1 cellular context compared by ENCODE assay signal in genomic region chr7:99918959-99919813, GRCh38.
TF ChIP-seq lines count a peak whose summit lies in the region.

TSS of gene TRIM4 (minus strand) at chr7:99919530. CDS start at chr7:99919401, 129 bp downstream.

TF ChIP-seq in HepG2, 621 proteins besides CTCF, POLR2A, EP300 and RAD21 (continued from another document and continues in another):
- TF ChIP-seq THRA (CRISPR knock-in tag; IDR thresholded peaks at IDR 0.05; ENCODE audit: borderline replicate concordance) (no peak), ZNF7 (CRISPR knock-in tag; IDR thresholded peaks at IDR 0.05) (no peak), ZNF513 (CRISPR knock-in tag; conservative IDR thresholded peaks at IDR 0.05) (no peak), REST (IDR thresholded peaks at IDR 0.05; ENCODE audit: borderline replicate concordance in 1 of 2, low read depth in 1 of 2, low read length in 2 of 2) (peak in 1 of 2 experiments; percentile 30; a peak in 1 of 4 replicates), SRF (IDR thresholded peaks at IDR 0.05; ENCODE audit: low read depth, low read length) (no peak), TMF1 (CRISPR knock-in tag; IDR thresholded peaks at IDR 0.05; ENCODE audit: low read depth) (no peak), ZNF780A (CRISPR knock-in tag; IDR thresholded peaks at IDR 0.05) (no peak), STAT5B (CRISPR knock-in tag; IDR thresholded peaks at IDR 0.05) (no peak), E2F2 (CRISPR knock-in tag; IDR thresholded peaks at IDR 0.05; ENCODE audit: borderline replicate concordance) (no peak), YEATS4 (CRISPR knock-in tag; IDR thresholded peaks at IDR 0.05; ENCODE audit: borderline replicate concordance) (peak; percentile 84; the same call in 1 of the 2 replicates), NR2C2 (CRISPR knock-in tag; IDR thresholded peaks at IDR 0.05; ENCODE audit: borderline replicate concordance) (peak; percentile 98), ISX (CRISPR knock-in tag; conservative IDR thresholded peaks at IDR 0.05) (0 out of 2 replicates have a peak, but pooled peaks have one; percentile 76), ZNF530 (CRISPR knock-in tag; IDR thresholded peaks at IDR 0.05; ENCODE audit: low read depth) (no peak), ZNF207 (IDR thresholded peaks at IDR 0.05; ENCODE audit: borderline replicate concordance) (no peak), SRSF4 (IDR thresholded peaks at IDR 0.05; ENCODE audit: low read depth, low read length, poor library complexity, severe bottlenecking) (no peak), ZNF24 (IDR thresholded peaks at IDR 0.05) (no peak), GTF3A (CRISPR knock-in tag; conservative IDR thresholded peaks at IDR 0.05) (no peak), SP2 (CRISPR knock-in tag; IDR thresholded peaks at IDR 0.05) (peak; percentile 78), ELF4 (CRISPR knock-in tag; IDR thresholded peaks at IDR 0.05; ENCODE audit: borderline replicate concordance) (peak; percentile 97), SNAPC2 (CRISPR knock-in tag; IDR thresholded peaks at IDR 0.05) (no peak), SSRP1 (CRISPR knock-in tag; IDR thresholded peaks at IDR 0.05) (no peak), ZNF275 (CRISPR knock-in tag; IDR thresholded peaks at IDR 0.05; ENCODE audit: borderline replicate concordance) (0 out of 2 replicates have a peak, but pooled peaks have one; percentile 58), SMAD9 (CRISPR knock-in tag; IDR thresholded peaks at IDR 0.05) (no peak), MYNN (CRISPR knock-in tag; IDR thresholded peaks at IDR 0.05; ENCODE audit: low read depth) (no peak), THAP9 (CRISPR knock-in tag; IDR thresholded peaks at IDR 0.05; ENCODE audit: borderline replicate concordance) (no peak; the same call in 1 of the 2 replicates), MZF1 (CRISPR knock-in tag; IDR thresholded peaks at IDR 0.05; ENCODE audit: borderline replicate concordance) (no peak), SKI (IDR thresholded peaks at IDR 0.05; ENCODE audit: partially characterized antibody) (peak; percentile 19), BRD4 (CRISPR knock-in tag; IDR thresholded peaks at IDR 0.05) (no peak; the same call in 1 of the 2 replicates), ZNF317 (CRISPR knock-in tag; IDR thresholded peaks at IDR 0.05) (0 out of 2 replicates have a peak, but pooled peaks have one; percentile 59), HCFC1 (IDR thresholded peaks at IDR 0.05; ENCODE audit: low read depth, low read length) (peak; percentile 2; the same call in 1 of the 2 replicates), ZBTB7A (CRISPR knock-in tag; IDR thresholded peaks at IDR 0.05) (no peak; the same call in 1 of the 2 replicates), ESRRA (CRISPR knock-in tag; IDR thresholded peaks at IDR 0.05; ENCODE audit: low read depth) (peak; percentile 69), PAF1 (CRISPR knock-in tag; IDR thresholded peaks at IDR 0.05) (no peak), ZNF841 (CRISPR knock-in tag; IDR thresholded peaks at IDR 0.05; ENCODE audit: borderline replicate concordance) (no peak), REPIN1 (CRISPR knock-in tag; IDR thresholded peaks at IDR 0.05; ENCODE audit: borderline replicate concordance, low read depth) (no peak), ZNF234 (CRISPR knock-in tag; conservative IDR thresholded peaks at IDR 0.05) (no peak), HNF4A (CRISPR knock-in tag; IDR thresholded peaks at IDR 0.05) (0 out of 2 replicates have a peak, but pooled peaks have one; percentile 42), FOXA1 (IDR thresholded peaks at IDR 0.05) (no peak), FOXA1 (CRISPR knock-in tag; IDR thresholded peaks at IDR 0.05) (no peak; the same call in 1 of the 2 replicates), ZNF121 (CRISPR knock-in tag; IDR thresholded peaks at IDR 0.05) (peak; percentile 60), TOPORS (CRISPR knock-in tag; IDR thresholded peaks at IDR 0.05) (no peak), MTA3 (CRISPR knock-in tag; IDR thresholded peaks at IDR 0.05) (no peak), ZNF772 (CRISPR knock-in tag; IDR thresholded peaks at IDR 0.05) (peak; percentile 95), REL (CRISPR knock-in tag; conservative IDR thresholded peaks at IDR 0.05) (peak; percentile 61; the same call in 1 of the 2 replicates), MAF1 (CRISPR knock-in tag; IDR thresholded peaks at IDR 0.05; ENCODE audit: borderline replicate concordance) (0 out of 2 replicates have a peak, but pooled peaks have one; percentile 77), CEBPZ (IDR thresholded peaks at IDR 0.05; ENCODE audit: low read length) (no peak), ZNF296 (CRISPR knock-in tag; conservative IDR thresholded peaks at IDR 0.05) (no peak), ATF6 (CRISPR knock-in tag; conservative IDR thresholded peaks at IDR 0.05) (0 out of 2 replicates have a peak, but pooled peaks have one; percentile 34), KDM2A (CRISPR knock-in tag; IDR thresholded peaks at IDR 0.05; ENCODE audit: borderline replicate concordance, low read depth) (peak; percentile 79), SOX13 (IDR thresholded peaks at IDR 0.05) (no peak), SOX13 (CRISPR knock-in tag; conservative IDR thresholded peaks at IDR 0.05 in 1 of 2, IDR thresholded peaks at IDR 0.05 in 1 of 2) (peak in 1 of 2 experiments; percentile 28; a peak in 1 of 4 replicates)
